ENCODE assay signal across 35 cellular contexts in genomic region chr9:90057361-90057760, GRCh38.
"Had no signal": no experiment of that assay in that cellular context is flagged by ENCODE, and none has a peak within 500 bp of the region (broad histone marks: within the 10 kb centered on the region; RNA-seq: fewer than 3 reads in every experiment).

No MANE protein-coding gene starts in this region.

- H3K36me3 ChIP-seq: MG63 had no signal

- H3K9me3 ChIP-seq: MG63 had no signal

- H3K4me3 ChIP-seq: MG63 had no signal

- H3K27me3 ChIP-seq: MG63 had no signal

- H3K27ac ChIP-seq: KMS-11 had no signal

- DNase-seq: Karpas-422, Kasumi-1, KBM-7, KG1, MG63, MM.1S, MV-4-11, NCI-H1048, NCI-H1092, NCI-H1092 treated with DMSO at 0.1 percent for 48 hours, NCI-H1105, NCI-H1105 treated with DMSO at 0.1 percent for 48 hours, NCI-H1417, NCI-H1417 treated with DMSO at 0.1 percent for 48 hours, NCI-H1436, NCI-H1436 treated with DMSO at 0.1 percent for 48 hours, NCI-H146, NCI-H1694, NCI-H1694 treated with DMSO at 0.1 percent for 48 hours, NCI-H187, NCI-H187 treated with DMSO at 0.1 percent for 48 hours, NCI-H1930, NCI-H2029, NCI-H2029 treated with DMSO at 0.1 percent for 48 hours, NCI-H2081, NCI-H2081 treated with DMSO at 0.1 percent for 48 hours, NCI-H2107, NCI-H2171, NCI-H2171 treated with DMSO at 0.1 percent for 48 hours, NCI-H2227 treated with DMSO at 0.1 percent for 48 hours, NCI-H226, NCI-H345, NCI-H446, NCI-H446 treated with DMSO at 0.1 percent for 48 hours had no signal
